11 cellular contexts compared by ENCODE assay signal in genomic region chr9:22208846-22209585, GRCh38.
DNase-seq lines count a peak whose midpoint lies in the region; ATAC-seq and TF ChIP-seq lines count a peak whose summit lies in the region.
"Had no signal": no experiment of that assay in that cellular context is flagged by ENCODE, and none has a peak within 500 bp of the region (broad histone marks: within the 10 kb centered on the region; RNA-seq: fewer than 3 reads in every experiment).

No MANE protein-coding gene starts in this region.

- DNase-seq in stimulated activated CD4-positive, alpha-beta T cell treated with anti-CD3 and anti-CD28 coated beads, Interleukin-15, amount 100 ng/mL, for 24 hours = peak; percentile 30
- no peak for DNase-seq in stimulated activated CD4-positive, alpha-beta T cell treated with anti-CD3 and anti-CD28 coated beads, Interleukin-4, amount 100 ng/mL, for 1 hour
- DNase-seq in RKO (ENCODE audit: low spot score) (peak; percentile 55), upper lobe of right lung (no peak), globus pallidus (ENCODE audit: low spot score) (no peak), NCI-H524 (lab: John Stamatoyannopoulos, UW) (no peak)
- DNase-seq: amygdala, DMS79, mesendoderm had no signal

- peak overlapping the region; percentile 60 for H3K4me3 ChIP-seq in endocrine pancreas (ENCODE audit: control insufficient read depth, insufficient read depth, low read length)
- H3K4me3 ChIP-seq in upper lobe of right lung = peak overlapping the region; percentile 8

- TF ChIP-seq CTCF in upper lobe of right lung (IDR thresholded peaks at IDR 0.05) = no peak

- H3K9me3 ChIP-seq in endocrine pancreas (ENCODE audit: control insufficient read depth, low read length) (no peaks in the 10 kb centered on the region), upper lobe of right lung (no peaks in the 10 kb centered on the region)

- H3K36me3 ChIP-seq in endocrine pancreas (ENCODE audit: control insufficient read depth, insufficient read depth, low read length) (no peaks in the 10 kb centered on the region), upper lobe of right lung (no peaks in the 10 kb centered on the region)

- H3K27me3 ChIP-seq in endocrine pancreas (ENCODE audit: control insufficient read depth, insufficient read depth, low read length) = no peaks in the 10 kb centered on the region
- H3K27me3 ChIP-seq in upper lobe of right lung = no peaks in the 10 kb centered on the region

- intact Hi-C loops in upper lobe of right lung (cut with DNase I) = no loop called here

- no peak overlapping the region for H3K27ac ChIP-seq in upper lobe of right lung

- peaks cover 50% of the 10 kb centered on the region for H3K4me1 ChIP-seq in endocrine pancreas (ENCODE audit: control insufficient read depth, insufficient read depth, low read length)
- peaks cover 9% of the 10 kb centered on the region for H3K4me1 ChIP-seq in upper lobe of right lung

- no peak for ATAC-seq in upper lobe of right lung
- no peak for ATAC-seq in GM21786 (IDR thresholded peaks at IDR 0.05; ENCODE audit: unreplicated experiment)

- no peak overlapping the region for H3K9ac ChIP-seq in endocrine pancreas (ENCODE audit: control insufficient read depth, insufficient read depth, low read length)

Comparison
In these comparisons a context has a peak if more than half of its experiments do, and no peak if none do; other contexts are left out.
1. DNase-seq: peak in stimulated activated CD4-positive, alpha-beta T cell treated with anti-CD3 and anti-CD28 coated beads, Interleukin-15, amount 100 ng/mL, for 24 hours (single experiment) and RKO (single experiment); none in stimulated activated CD4-positive, alpha-beta T cell treated with anti-CD3 and anti-CD28 coated beads, Interleukin-4, amount 100 ng/mL, for 1 hour (single experiment), upper lobe of right lung (single experiment), globus pallidus (single experiment) and NCI-H524 (0 of 2).